ENCODE assay signal across 9 cellular contexts in genomic region chr4:78386679-78387078, GRCh38.
"Had no signal": no experiment of that assay in that cellular context is flagged by ENCODE, and none has a peak within 500 bp of the region (broad histone marks: within the 10 kb centered on the region; RNA-seq: fewer than 3 reads in every experiment).

No MANE protein-coding gene starts in this region.

- H3K36me3 ChIP-seq: HAP-1 had no signal

- H3K9me3 Mint-ChIP-seq: GM23338, H9, HFFc6 had no signal

- H3K27ac Mint-ChIP-seq: GM23338, HFFc6 had no signal

- H3K9me3 ChIP-seq: HAP-1 had no signal

- H3K4me1 Mint-ChIP-seq: GM23338, H9 had no signal

- ATAC-seq: GM23338, HCT116 had no signal

- H3K27ac ChIP-seq: GM23248 had no signal

- H3K4me1 ChIP-seq: HAP-1 had no signal

- H3K4me3 ChIP-seq: GM23248, GM23338, HAP-1 had no signal

- DNase-seq: GM23248, GOT3, H7, H9, HCEC 1CT, HFFc6 had no signal

- H3K4me3 Mint-ChIP-seq: GM23338, H9, HFFc6 had no signal
